ENCODE assay signal across 8 cellular contexts in genomic region chr14:74084277-74085046, GRCh38. TPM values are rescaled to one million over a fixed set of nuclear protein-coding genes. Genes with fewer than 3 reads are reported as not detected.
DNase-seq lines count a peak whose midpoint lies in the region; ATAC-seq, FAIRE-seq and TF ChIP-seq lines count a peak whose summit lies in the region.

Gene ALDH6A1 (minus strand): TSS chr14:74084453. CDS start chr14:74084394, 59 bp downstream.
A gene with protein sequence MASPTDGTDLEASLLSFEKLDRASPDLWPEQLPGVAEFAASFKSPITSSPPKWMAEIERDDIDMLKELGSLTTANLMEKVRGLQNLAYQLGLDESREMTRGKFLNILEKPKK (plus strand): TSS chr14:74084956. CDS start chr14:74084975, 19 bp downstream.

- intact Hi-C loops in activated T-helper 2 cell treated with anti-CD3 and anti-CD28 coated beads, Interferon-gamma antibody, Interleukin-2, Interleukin-4, amounts not matched to agents 10 μg/mL and 5 μg/mL and 100 μg/mL, durations not matched to agents 14 hours and 24 hours and 36 hours (cut with micrococcal nuclease): loop anchor here (1.0 to 2.0 kb wide), 5 partner anchors 65 to 409 kb away; partner anchors contain the start of genes BBOF1, COQ6, ENTPD5 and FAM161B

- FAIRE-seq in H54 (lab: Jason Lieb, UNC): peak; percentile 99

- no peaks in the 10 kb centered on the region for H3K27me3 ChIP-seq in RWPE2 (ENCODE audit: insufficient read depth, poor library complexity, severe bottlenecking)

- TF ChIP-seq CTCF in RWPE2 (IDR thresholded peaks at IDR 0.05; ENCODE audit: poor library complexity, severe bottlenecking) (no peak), fibroblast of mammary gland (conservative IDR thresholded peaks at IDR 0.05; ENCODE audit: control insufficient read depth, insufficient read depth, low read depth, low read length) (no peak)

- H3K9me3 Mint-ChIP-seq in activated T-helper 2 cell treated with anti-CD3 and anti-CD28 coated beads, Interferon-gamma antibody, Interleukin-2, Interleukin-4, amounts not matched to agents 10 μg/mL and 5 μg/mL and 100 μg/mL, durations not matched to agents 14 hours and 24 hours and 36 hours: peaks cover 7% of the 10 kb centered on the region
- no peaks in the 10 kb centered on the region for H3K9me3 Mint-ChIP-seq in naive thymus-derived CD8-positive, alpha-beta T cell

- H3K4me3 Mint-ChIP-seq in activated T-helper 2 cell treated with anti-CD3 and anti-CD28 coated beads, Interferon-gamma antibody, Interleukin-2, Interleukin-4, amounts not matched to agents 10 μg/mL and 5 μg/mL and 100 μg/mL, durations not matched to agents 14 hours and 24 hours and 36 hours (ENCODE audit: low read depth): peak within 1 kb of the TSS; percentile 100
- peak within 1 kb of the TSS; percentile 87 to 100 (median 99) for H3K4me3 Mint-ChIP-seq in naive thymus-derived CD8-positive, alpha-beta T cell

- H3K36me3 ChIP-seq in ES-I3 (ENCODE audit: insufficient read depth, low read length) (no peaks in the 10 kb centered on the region), RWPE2 (ENCODE audit: low read depth) (no peaks in the 10 kb centered on the region)

- peak within 1 kb of the TSS; percentile 99 for H3K27ac Mint-ChIP-seq in activated T-helper 2 cell treated with anti-CD3 and anti-CD28 coated beads, Interferon-gamma antibody, Interleukin-2, Interleukin-4, amounts not matched to agents 10 μg/mL and 5 μg/mL and 100 μg/mL, durations not matched to agents 14 hours and 24 hours and 36 hours
- H3K27ac Mint-ChIP-seq in naive thymus-derived CD8-positive, alpha-beta T cell: peak within 1 kb of the TSS; percentile 94 to 99 (median 96)

- H3K9ac ChIP-seq in ES-I3 (ENCODE audit: low read depth, low read length): peak within 1 kb of the TSS; percentile 90

- POLR2A ChIA-PET in naive thymus-derived CD8-positive, alpha-beta T cell (lab: Charles Lee): interaction anchor here (0.5 to 2.1 kb wide), 5 partner anchors 65 to 1026 kb away, joined by 3 to 6 read pairs (median 3); partner anchors contain the start of genes BBOF1, ENTPD5, RBM25 and ZNF410

- peak; percentile 95 for ATAC-seq in RWPE2 (ENCODE audit: low read depth)
- ATAC-seq in naive thymus-derived CD8-positive, alpha-beta T cell: peak; percentile 89 to 91

- TF ChIP-seq POLR2A in H54 (IDR thresholded peaks at IDR 0.05; ENCODE audit: low read depth, low read length): peak; percentile 46; the same call in 1 of the 2 replicates

- H3K4me3 ChIP-seq in RWPE2 (ENCODE audit: severe bottlenecking) (peak within 1 kb of the TSS; percentile 61), fibroblast of mammary gland (ENCODE audit: control insufficient read depth, low read depth, low read length) (peak within 1 kb of the TSS; percentile 92)

- H3K27ac ChIP-seq in RWPE2 (ENCODE audit: poor library complexity, severe bottlenecking): peak within 1 kb of the TSS; percentile 31

- H3K9me3 ChIP-seq in ES-I3 (ENCODE audit: control insufficient read depth, insufficient read depth, low read length) (no peaks in the 10 kb centered on the region), RWPE2 (ENCODE audit: severe bottlenecking) (no peaks in the 10 kb centered on the region)

- H3K4me1 ChIP-seq in ES-I3 (ENCODE audit: insufficient read depth, low read length): 0 out of 2 replicates have a peak, but pooled peaks cover 5% of the 10 kb centered on the region
- peaks cover 7% of the 10 kb centered on the region for H3K4me1 ChIP-seq in RWPE2 (ENCODE audit: insufficient read depth, poor library complexity, severe bottlenecking)

- DNase-seq in H54 (ENCODE audit: insufficient read length, low spot score): peak; percentile 85
- peak; percentile 99 for DNase-seq in LoVo (ENCODE audit: low spot score)
- peak; percentile 100 for DNase-seq in RWPE2 (ENCODE audit: low spot score)
- DNase-seq in activated T-helper 2 cell treated with anti-CD3 and anti-CD28 coated beads, Interferon-gamma antibody, Interleukin-2, Interleukin-4, amounts not matched to agents 10 μg/mL and 5 μg/mL and 100 μg/mL, durations not matched to agents 14 hours and 24 hours and 36 hours (ENCODE audit: low spot score): peak; percentile 100
- peak; percentile 100 for DNase-seq in fibroblast of mammary gland (ENCODE audit: low read depth)
- peak; percentile 95 to 100 (median 100) for DNase-seq in naive thymus-derived CD8-positive, alpha-beta T cell
- DNase-seq in stimulated activated naive CD4-positive, alpha-beta T cell (lab: John Stamatoyannopoulos, UW): peak; percentile 99 to 100 (median 100)

- H3K36me3 Mint-ChIP-seq in activated T-helper 2 cell treated with anti-CD3 and anti-CD28 coated beads, Interferon-gamma antibody, Interleukin-2, Interleukin-4, amounts not matched to agents 10 μg/mL and 5 μg/mL and 100 μg/mL, durations not matched to agents 14 hours and 24 hours and 36 hours (ENCODE audit: low read depth): peaks cover 8% of the 10 kb centered on the region
- peaks cover 0 to 7% (median 0%) of the 10 kb centered on the region in 3 donors for H3K36me3 Mint-ChIP-seq in naive thymus-derived CD8-positive, alpha-beta T cell

- peaks cover 40% of the 10 kb centered on the region for H3K4me1 Mint-ChIP-seq in activated T-helper 2 cell treated with anti-CD3 and anti-CD28 coated beads, Interferon-gamma antibody, Interleukin-2, Interleukin-4, amounts not matched to agents 10 μg/mL and 5 μg/mL and 100 μg/mL, durations not matched to agents 14 hours and 24 hours and 36 hours (ENCODE audit: low read depth)
- H3K4me1 Mint-ChIP-seq in naive thymus-derived CD8-positive, alpha-beta T cell: peaks cover 24 to 51% (median 38%) of the 10 kb centered on the region in 4 donors

- H3K27me3 Mint-ChIP-seq in activated T-helper 2 cell treated with anti-CD3 and anti-CD28 coated beads, Interferon-gamma antibody, Interleukin-2, Interleukin-4, amounts not matched to agents 10 μg/mL and 5 μg/mL and 100 μg/mL, durations not matched to agents 14 hours and 24 hours and 36 hours (ENCODE audit: low read depth): no peaks in the 10 kb centered on the region
- peaks cover 0 to 2% (median 0%) of the 10 kb centered on the region in 5 donors for H3K27me3 Mint-ChIP-seq in naive thymus-derived CD8-positive, alpha-beta T cell

RNA-seq across cellular contexts. Expression of gene ALDH6A1, which starts in this region (rescaled TPM):
- 14.8 and 17.6 TPM in 2 replicates for total RNA-seq in activated T-helper 2 cell treated with anti-CD3 and anti-CD28 coated beads, Interferon-gamma antibody, Interleukin-2, Interleukin-4, amounts not matched to agents 10 μg/mL and 5 μg/mL and 100 μg/mL, durations not matched to agents 14 hours and 24 hours and 36 hours
- 10 to 100 TPM; 19.1 to 19.3 TPM for total RNA-seq in naive thymus-derived CD8-positive, alpha-beta T cell
- polyA plus RNA-seq in naive thymus-derived CD8-positive, alpha-beta T cell: 10 to 100 TPM; 18.9 to 28.6 (median 23.1) TPM

RNA-seq across cellular contexts. Expression of the second gene that starts in this region (rescaled TPM):
- 16.7 and 19.0 TPM in 2 replicates for total RNA-seq in activated T-helper 2 cell treated with anti-CD3 and anti-CD28 coated beads, Interferon-gamma antibody, Interleukin-2, Interleukin-4, amounts not matched to agents 10 μg/mL and 5 μg/mL and 100 μg/mL, durations not matched to agents 14 hours and 24 hours and 36 hours
- 10 to 100 TPM in 1 of 2 experiments, 1 to 10 TPM in 1; 9.6 to 11.1 TPM for total RNA-seq in naive thymus-derived CD8-positive, alpha-beta T cell
- 10 to 100 TPM in 2 of 3 donors, 1 to 10 TPM in 1; 9.5 to 16.1 (median 13.6) TPM for polyA plus RNA-seq in naive thymus-derived CD8-positive, alpha-beta T cell

Comparison
In these comparisons a context has a peak if more than half of its experiments do, and no peak if none do; other contexts are left out.
1. Peak in every context shown above with its lines: DNase-seq, ATAC-seq, H3K4me3 ChIP-seq and H3K27ac ChIP-seq.